19 cellular contexts compared by ENCODE assay signal in genomic region chr4:10086506-10087120, GRCh38. TPM values are rescaled to one million over a fixed set of nuclear protein-coding genes. Genes with fewer than 3 reads are reported as not detected.
DNase-seq lines count a peak whose midpoint lies in the region; ATAC-seq and TF ChIP-seq lines count a peak whose summit lies in the region.
"Had no signal": no experiment of that assay in that cellular context is flagged by ENCODE, and none has a peak within 500 bp of the region (broad histone marks: within the 10 kb centered on the region; RNA-seq: fewer than 3 reads in every experiment).

No MANE protein-coding gene starts in this region.

- H3K9me3 ChIP-seq in RWPE2 (ENCODE audit: severe bottlenecking) (no peaks in the 10 kb centered on the region), left ventricle myocardium inferior (replicated peaks) (no peaks in the 10 kb centered on the region), osteoblast (ENCODE audit: low read depth, low read length) (no peaks in the 10 kb centered on the region)
- H3K9me3 ChIP-seq: ascending aorta had no signal

- peaks cover 88% of the 10 kb centered on the region for H4K20me1 ChIP-seq in osteoblast (ENCODE audit: insufficient read depth, low read length)

- DNase-seq in CD14-positive monocyte (ENCODE audit: low spot score), result peak; percentile 24
- peak; percentile 47 for DNase-seq in RWPE2 (ENCODE audit: low spot score)
- peak; percentile 13 for DNase-seq in left ventricle myocardium inferior
- peak; percentile 30 for DNase-seq in osteoblast (ENCODE audit: insufficient read length, low spot score, missing footprints)
- DNase-seq in stimulated activated CD4-positive, alpha-beta T cell treated with anti-CD3 and anti-CD28 coated beads, Interleukin-4, amount 100 ng/mL, for 1 hour, result no peak
- no peak for DNase-seq in SHP77 (lab: John Stamatoyannopoulos, UW)
- DNase-seq in germinal center (ENCODE audit: low spot score), result no peak
- DNase-seq: activated CD4-positive, alpha-beta T cell treated with anti-CD3 and anti-CD28 coated beads, Interleukin-2, amount 50 U/mL, for 4 hours; activated naive CD4-positive, alpha-beta T cell treated with Interleukin-2 at 50 U/mL for 16 hours; effector memory CD4-positive, alpha-beta T cell; KG1; NCI-H1694 treated with DMSO at 0.1 percent for 48 hours; NCI-H748 treated with DMSO at 0.1 percent for 48 hours; nucleus accumbens had no signal

- H3K36me3 ChIP-seq in RWPE2 (ENCODE audit: low read depth) (peaks cover 100% of the 10 kb centered on the region), left ventricle myocardium inferior (peaks cover 99% of the 10 kb centered on the region), osteoblast (ENCODE audit: insufficient read depth, low read length) (peaks cover 98% of the 10 kb centered on the region)

- H3K27ac ChIP-seq in RWPE2 (ENCODE audit: poor library complexity, severe bottlenecking) (no peak overlapping the region), left ventricle myocardium inferior (replicated peaks) (no peak overlapping the region), osteoblast (ENCODE audit: low read depth, low read length) (no peak overlapping the region)

- no peaks in the 10 kb centered on the region for H3K27me3 Mint-ChIP-seq in CD14-positive monocyte (ENCODE audit: low read depth in 3 of 3)
- H3K27me3 Mint-ChIP-seq: CD4-positive, alpha-beta memory T cell; type B pancreatic cell had no signal

- ATAC-seq in RWPE2 (ENCODE audit: low read depth), result no peak
- ATAC-seq in GM19452 (IDR thresholded peaks at IDR 0.05; ENCODE audit: unreplicated experiment), result no peak

- no peak overlapping the region for H2AFZ ChIP-seq in osteoblast (ENCODE audit: low read length)

- intact Hi-C loops in CD14-positive monocyte (cut with micrococcal nuclease), result no loop called here
- intact Hi-C loops in left ventricle myocardium inferior (cut with micrococcal nuclease), result no loop called here

- no peaks in the 10 kb centered on the region for H3K9me3 Mint-ChIP-seq in CD14-positive monocyte
- H3K9me3 Mint-ChIP-seq: CD4-positive, alpha-beta memory T cell; T-helper 1 cell treated with Interleukin-12 subunit alpha and Interleukin-12 subunit beta and Interleukin-4 antibody, amounts not matched to agents 30 μg/mL and 1 μg/mL, for 36 hours; type B pancreatic cell had no signal

- peaks cover 96 to 99% of the 10 kb centered on the region in 2 donors for H3K36me3 Mint-ChIP-seq in CD14-positive monocyte

- H3K4me1 ChIP-seq in RWPE2 (ENCODE audit: insufficient read depth, poor library complexity, severe bottlenecking) (peaks cover 14% of the 10 kb centered on the region), left ventricle myocardium inferior (peaks cover 76% of the 10 kb centered on the region), osteoblast (ENCODE audit: insufficient read depth, low read length) (no peaks in the 10 kb centered on the region)

- H3K27me3 ChIP-seq in RWPE2 (ENCODE audit: insufficient read depth, poor library complexity, severe bottlenecking) (no peaks in the 10 kb centered on the region), left ventricle myocardium inferior (ENCODE audit: low read depth) (no peaks in the 10 kb centered on the region), osteoblast (ENCODE audit: insufficient read depth, low read length) (no peaks in the 10 kb centered on the region)
- H3K27me3 ChIP-seq: ascending aorta had no signal

- H3K4me3 ChIP-seq in RWPE2 (ENCODE audit: severe bottlenecking) (no peak overlapping the region), left ventricle myocardium inferior (no peak overlapping the region), osteoblast (ENCODE audit: insufficient read depth, low read length) (no peak overlapping the region)
- H3K4me3 ChIP-seq: ascending aorta had no signal

- no peak overlapping the region for H3K4me2 ChIP-seq in osteoblast (ENCODE audit: insufficient read depth, low read length)

- H3K79me2 ChIP-seq in osteoblast (ENCODE audit: insufficient read depth, low read length), result peaks cover 100% of the 10 kb centered on the region

- H3K27ac Mint-ChIP-seq in CD14-positive monocyte, result peak overlapping the region in 2 of 7 donors; percentile 40 to 65
- H3K27ac Mint-ChIP-seq: T-helper 1 cell treated with Interleukin-12 subunit alpha and Interleukin-12 subunit beta and Interleukin-4 antibody, amounts not matched to agents 30 μg/mL and 1 μg/mL, for 36 hours; type B pancreatic cell had no signal

- TF ChIP-seq CTCF in CD14-positive monocyte (IDR thresholded peaks at IDR 0.05) (no peak), RWPE2 (IDR thresholded peaks at IDR 0.05; ENCODE audit: poor library complexity, severe bottlenecking) (no peak), left ventricle myocardium inferior (IDR thresholded peaks at IDR 0.05; ENCODE audit: borderline replicate concordance) (no peak), osteoblast (IDR thresholded peaks at IDR 0.05; ENCODE audit: extremely low read depth, low read depth, low read length) (no peak)

- H3K4me1 Mint-ChIP-seq in CD14-positive monocyte, result no peaks in the 10 kb centered on the region

- H3K4me3 Mint-ChIP-seq in CD14-positive monocyte, result no peak overlapping the region
- H3K4me3 Mint-ChIP-seq: CD4-positive, alpha-beta memory T cell; T-helper 1 cell treated with Interleukin-12 subunit alpha and Interleukin-12 subunit beta and Interleukin-4 antibody, amounts not matched to agents 30 μg/mL and 1 μg/mL, for 36 hours; type B pancreatic cell had no signal

RNA-seq across cellular contexts. Expression of gene WDR1, which starts 30.0 kb away (rescaled TPM):
- polyA plus RNA-seq in CD14-positive monocyte, result 100 to 1,000 TPM; 243 to 251 TPM
- 157 TPM for total RNA-seq in left ventricle myocardium inferior
- total RNA-seq in osteoblast, result 265 and 314 TPM in 2 replicates

Comparison
In these comparisons a context has a peak if more than half of its experiments do, and no peak if none do; other contexts are left out.
1. DNase-seq: peak in CD14-positive monocyte (single experiment), RWPE2 (single experiment), left ventricle myocardium inferior (single experiment) and osteoblast (single experiment); none in stimulated activated CD4-positive, alpha-beta T cell treated with anti-CD3 and anti-CD28 coated beads, Interleukin-4, amount 100 ng/mL, for 1 hour (single experiment), SHP77 (0 of 2) and germinal center (single experiment).